ENCODE assay signal across 19 cellular contexts in the genomic region with DNA sequence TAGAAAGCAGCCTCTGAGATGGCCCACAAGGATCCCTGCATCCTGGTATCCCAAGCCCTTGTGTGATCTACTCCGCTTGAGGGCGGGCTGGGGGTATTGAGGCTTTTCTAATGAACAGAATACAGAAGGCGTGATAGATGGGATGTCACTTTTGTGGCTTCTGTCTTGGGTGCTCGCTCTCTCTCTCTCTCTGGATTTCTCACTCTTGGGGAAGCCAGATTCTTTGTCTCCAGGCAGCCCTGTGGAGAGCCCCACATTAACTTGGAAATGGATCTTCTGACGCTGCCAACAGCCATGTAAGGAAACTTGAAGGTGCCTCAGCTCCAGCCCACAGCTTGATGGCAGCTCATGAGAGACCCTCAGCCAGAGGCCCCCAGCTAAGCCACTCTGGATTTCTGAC. TPM values are rescaled to one million over a fixed set of nuclear protein-coding genes. Genes with fewer than 3 reads are reported as not detected.
DNase-seq lines count a peak whose midpoint lies in the region; ATAC-seq and TF ChIP-seq lines count a peak whose summit lies in the region.
"Had no signal": no experiment of that assay in that cellular context is flagged by ENCODE, and none has a peak within 500 bp of the region (broad histone marks: within the 10 kb centered on the region; RNA-seq: fewer than 3 reads in every experiment).

No MANE protein-coding gene starts in this region.

- CTCF ChIA-PET in OCI-LY7 (lab: Charles Lee; ENCODE audit: unreplicated experiment): no interaction called here

- peak overlapping the region; percentile 40; the same call in 1 of the 2 replicates for H2AFZ ChIP-seq in GM23338
- H2AFZ ChIP-seq in OCI-LY7 (ENCODE audit: low read length): peak overlapping the region; percentile 75; the same call in 1 of the 2 replicates

- no peaks in the 10 kb centered on the region for H3F3A ChIP-seq in GM23338 (replicated peaks; ENCODE audit: low read depth)

- TF ChIP-seq CTCF in GM23338 (conservative IDR thresholded peaks at IDR 0.05; ENCODE audit: low read depth in 2 of 2): no peak
- peak; percentile 36; the same call in 1 of the 2 replicates for TF ChIP-seq CTCF in OCI-LY7 (conservative IDR thresholded peaks at IDR 0.05; ENCODE audit: low read length)
- no peak for TF ChIP-seq CTCF in lower leg skin (IDR thresholded peaks at IDR 0.05)

- H3K9me2 ChIP-seq in GM23338 (ENCODE audit: insufficient read depth): no peaks in the 10 kb centered on the region
- H3K9me2 ChIP-seq in OCI-LY7 (ENCODE audit: insufficient read depth, low read length): no peaks in the 10 kb centered on the region

- peak overlapping the region in 1 of 10 experiments; percentile 14; a peak in 2 of 20 replicates for H3K4me3 ChIP-seq in BLaER1 treated with 17β-estradiol and CSF1 and Interleukin-3, amounts not matched to agents 10 nM and 100 nM
- no peak overlapping the region for H3K4me3 ChIP-seq in GM23338
- peak overlapping the region; percentile 51 for H3K4me3 ChIP-seq in OCI-LY7 (ENCODE audit: low read depth, low read length, poor library complexity, severe bottlenecking)
- H3K4me3 ChIP-seq in mucosa of rectum (ENCODE audit: low read length in 2 of 2): no peak overlapping the region
- no peak overlapping the region for H3K4me3 ChIP-seq in lower leg skin (ENCODE audit: low read depth, poor library complexity, severe bottlenecking)
- H3K4me3 ChIP-seq: SK-N-MC had no signal

- peak overlapping the region in 8 of 11 experiments; percentile 39 to 85 (median 70); a peak in 16 of 22 replicates for H3K27ac ChIP-seq in BLaER1 treated with 17β-estradiol and CSF1 and Interleukin-3, amounts not matched to agents 10 nM and 100 nM
- H3K27ac ChIP-seq in GM23338 (ENCODE audit: low read depth) (no peak overlapping the region), OCI-LY7 (ENCODE audit: low read depth, low read length, poor library complexity, severe bottlenecking) (peak overlapping the region; percentile 99), mucosa of rectum (ENCODE audit: low read depth in 2 of 2, low read length in 2 of 2) (peak overlapping the region; percentile 46 to 54)
- H3K27ac ChIP-seq: C4-2B, SK-N-MC had no signal

- H3K4me1 Mint-ChIP-seq in GM23338: peaks cover 7% of the 10 kb centered on the region; the same call in 1 of the 3 replicates

- H3K9ac ChIP-seq in BLaER1 treated with 17β-estradiol and CSF1 and Interleukin-3, amounts not matched to agents 10 nM and 100 nM: peak overlapping the region in 6 of 11 experiments; percentile 2 to 67 (median 50); a peak in 8 of 22 replicates
- H3K9ac ChIP-seq in mucosa of rectum (ENCODE audit: low read depth in 1 of 2, low read length in 2 of 2): no peak overlapping the region

- TF ChIP-seq POLR2A in lower leg skin (IDR thresholded peaks at IDR 0.05): no peak

- ATAC-seq in GM23338 (no peak; the same call in 2 of the 3 replicates), HG02852 (IDR thresholded peaks at IDR 0.05; ENCODE audit: unreplicated experiment) (no peak)
- ATAC-seq: HepG2, Panc1, Right ventricle myocardium inferior had no signal

- H4K20me1 ChIP-seq in BLaER1 treated with 17β-estradiol and CSF1 and Interleukin-3, amounts not matched to agents 10 nM and 100 nM: no peaks in the 10 kb centered on the region
- H4K20me1 ChIP-seq in GM23338 (replicated peaks; ENCODE audit: insufficient read depth): no peaks in the 10 kb centered on the region
- no peaks in the 10 kb centered on the region for H4K20me1 ChIP-seq in OCI-LY7 (ENCODE audit: insufficient read depth, low read length)

- BruUV-seq in OCI-LY7 (replicated peaks; lab: Mats Ljungman, UMichigan): no TSS peak

- 76 to 81% methylated on average over 5 of the region's 5 CpGs for WGBS in lower leg skin, 2 donors

- no peaks in the 10 kb centered on the region for H3K36me3 Mint-ChIP-seq in GM23338 (ENCODE audit: low read depth)

- H3K4me3 Mint-ChIP-seq in GM23338: no peak overlapping the region
- H3K4me3 Mint-ChIP-seq: HFFc6 had no signal

- H3K79me2 ChIP-seq in GM23338 (replicated peaks; ENCODE audit: insufficient read depth) (no peaks in the 10 kb centered on the region), OCI-LY7 (ENCODE audit: insufficient read depth, low read depth, low read length) (peaks cover 9% of the 10 kb centered on the region; the same call in 1 of the 2 replicates)

- H3K27me3 Mint-ChIP-seq in GM23338 (ENCODE audit: insufficient read depth, low read depth, poor library complexity): no peaks in the 10 kb centered on the region

- H3K4me1 ChIP-seq in BLaER1 treated with 17β-estradiol and CSF1 and Interleukin-3, amounts not matched to agents 10 nM and 100 nM: peaks cover 24 to 72% (median 46%) of the 10 kb centered on the region in 10 experiments
- H3K4me1 ChIP-seq in GM23338 (ENCODE audit: insufficient read depth) (no peaks in the 10 kb centered on the region; the same call in 1 of the 2 replicates), OCI-LY7 (ENCODE audit: insufficient read depth, low read length, poor library complexity, severe bottlenecking) (peaks cover 88% of the 10 kb centered on the region), mucosa of rectum (ENCODE audit: control insufficient read depth in 2 of 2, insufficient read depth in 2 of 2, low read length in 2 of 2) (no peaks in the 10 kb centered on the region)

- H3K36me3 ChIP-seq in BLaER1 treated with 17β-estradiol and CSF1 and Interleukin-3, amounts not matched to agents 10 nM and 100 nM: no peaks in the 10 kb centered on the region; a peak in 1 of 22 replicates
- H3K36me3 ChIP-seq in GM23338 (ENCODE audit: insufficient read depth): no peaks in the 10 kb centered on the region; the same call in 1 of the 2 replicates
- no peaks in the 10 kb centered on the region for H3K36me3 ChIP-seq in OCI-LY7 (ENCODE audit: insufficient read depth, low read length)
- no peaks in the 10 kb centered on the region for H3K36me3 ChIP-seq in mucosa of rectum (ENCODE audit: control insufficient read depth in 2 of 2, insufficient read depth in 2 of 2, low read length in 2 of 2)

- intact Hi-C loops in OCI-LY7 (cut with micrococcal nuclease; ENCODE audit: unreplicated experiment) (loop anchor here (1.0 to 10.0 kb wide), 7 partner anchors 7 to 1845 kb away; partner anchors contain the start of genes GOLIM4, SEC62 and SKIL), lower leg skin (cut with DNase I; ENCODE audit: low total_unique reads) (no loop called here)

- peaks cover 3% of the 10 kb centered on the region; the same call in 1 of the 3 replicates for H3K9me3 Mint-ChIP-seq in GM23338
- H3K9me3 Mint-ChIP-seq: HFFc6 had no signal

- H3K9me3 ChIP-seq in BLaER1 treated with 17β-estradiol and CSF1 and Interleukin-3, amounts not matched to agents 10 nM and 100 nM (replicated peaks in 1 of 11): peaks cover 0 to 6% (median 0%) of the 10 kb centered on the region in 11 experiments; a peak in 5 of 22 replicates
- H3K9me3 ChIP-seq in OCI-LY7 (ENCODE audit: low read length) (no peaks in the 10 kb centered on the region), mucosa of rectum (ENCODE audit: control insufficient read depth in 2 of 2, low read length in 2 of 2) (no peaks in the 10 kb centered on the region)

- POLR2A ChIA-PET in OCI-LY7 (lab: Charles Lee): interaction anchor here (0.7 to 24.3 kb wide), 18 partner anchors 9 to 214 kb away, joined by 3 to 559 read pairs (median 6); partner anchors contain the start of gene SEC62

- H3K4me2 ChIP-seq in BLaER1 treated with 17β-estradiol and CSF1 and Interleukin-3, amounts not matched to agents 10 nM and 100 nM: peak overlapping the region; percentile 44 to 83 (median 75)
- H3K4me2 ChIP-seq in GM23338: no peak overlapping the region
- H3K4me2 ChIP-seq in OCI-LY7 (ENCODE audit: low read length): peak overlapping the region; percentile 78

- no peaks in the 10 kb centered on the region for H3K27me3 ChIP-seq in BLaER1 treated with 17β-estradiol and CSF1 and Interleukin-3, amounts not matched to agents 10 nM and 100 nM
- no peaks in the 10 kb centered on the region for H3K27me3 ChIP-seq in GM23338 (ENCODE audit: insufficient read depth)
- H3K27me3 ChIP-seq in mucosa of rectum (ENCODE audit: control insufficient read depth in 2 of 2, insufficient read depth in 2 of 2, low read length in 2 of 2): no peaks in the 10 kb centered on the region

- no peak for DNase-seq in GM23338 (ENCODE audit: low spot score)
- peak; percentile 71 for DNase-seq in OCI-LY7 (ENCODE audit: low spot score)
- DNase-seq in LoVo (ENCODE audit: low spot score): no peak
- DNase-seq in SK-N-DZ (ENCODE audit: low spot score): no peak
- no peak for DNase-seq in lower leg skin (ENCODE audit: low spot score in 2 of 2)
- DNase-seq: COR-L47, HFFc6, NCI-H187 treated with DMSO at 0.1 percent for 48 hours, NCI-H2171, NCI-H510A, T-helper 1 cell had no signal

- H3K27ac Mint-ChIP-seq in GM23338: no peak overlapping the region
- H3K27ac Mint-ChIP-seq: HFFc6 had no signal

TF ChIP-seq in GM23338, 12 proteins besides CTCF, POLR2A, EP300 and RAD21 (continues in another document):
- TF ChIP-seq, protein P1, sequence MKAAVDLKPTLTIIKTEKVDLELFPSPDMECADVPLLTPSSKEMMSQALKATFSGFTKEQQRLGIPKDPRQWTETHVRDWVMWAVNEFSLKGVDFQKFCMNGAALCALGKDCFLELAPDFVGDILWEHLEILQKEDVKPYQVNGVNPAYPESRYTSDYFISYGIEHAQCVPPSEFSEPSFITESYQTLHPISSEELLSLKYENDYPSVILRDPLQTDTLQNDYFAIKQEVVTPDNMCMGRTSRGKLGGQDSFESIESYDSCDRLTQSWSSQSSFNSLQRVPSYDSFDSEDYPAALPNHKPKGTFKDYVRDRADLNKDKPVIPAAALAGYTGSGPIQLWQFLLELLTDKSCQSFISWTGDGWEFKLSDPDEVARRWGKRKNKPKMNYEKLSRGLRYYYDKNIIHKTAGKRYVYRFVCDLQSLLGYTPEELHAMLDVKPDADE (IDR thresholded peaks at IDR 0.05): no peak
- TF ChIP-seq ZNF331 (CRISPR knock-in tag; IDR thresholded peaks at IDR 0.05; ENCODE audit: low read depth) (no peak), STAT1 (IDR thresholded peaks at IDR 0.05; ENCODE audit: unreplicated experiment) (no peak), ZNF114 (CRISPR knock-in tag; IDR thresholded peaks at IDR 0.05) (no peak)

RNA-seq across cellular contexts. Expression of gene SEC62, which starts 26.9 kb away (rescaled TPM):
- total RNA-seq in GM23338 (2014; rRNA removed; shearing (Covaris generic)): 19.9 and 23.6 TPM in 2 replicates
- 279 and 306 TPM in 2 replicates for polyA plus RNA-seq in GM23338 (2016; fragmentation: Nextera tagmentation; extraction: Ambion mirVana)
- total RNA-seq in OCI-LY7 (2014; rRNA removed; shearing (Covaris generic)): 64.5 and 77.4 TPM in 2 replicates
- 163 and 176 TPM in 2 replicates for total RNA-seq in OCI-LY7 (2022)
- 19.3 and 21.9 TPM in 2 replicates for polyA plus RNA-seq in SK-N-DZ (2014; cell fraction: cytosol; rRNA removed)
- polyA plus RNA-seq in SK-N-DZ (2014; cell fraction: nucleus; rRNA removed): 13.6 and 17.7 TPM in 2 replicates
- total RNA-seq in lower leg skin: 10 to 100 TPM; 16.5 to 28.8 (median 22.8) TPM

RNA-seq across cellular contexts. Expression of gene SAMD7, which starts 28.4 kb away (rescaled TPM):
- total RNA-seq in GM23338 (2014; rRNA removed; shearing (Covaris generic)): not detected in 2 replicates
- not detected in 2 replicates for polyA plus RNA-seq in GM23338 (2016; fragmentation: Nextera tagmentation; extraction: Ambion mirVana)
- 0.23 and 1.1 TPM in 2 replicates for total RNA-seq in OCI-LY7 (2014; rRNA removed; shearing (Covaris generic))
- 0.93 and 0.96 TPM in 2 replicates for total RNA-seq in OCI-LY7 (2022)
- not detected in 2 replicates for polyA plus RNA-seq in SK-N-DZ (2014; cell fraction: cytosol; rRNA removed)
- not detected in 2 replicates for polyA plus RNA-seq in SK-N-DZ (2014; cell fraction: nucleus; rRNA removed)
- not detected for total RNA-seq in lower leg skin
- total RNA-seq: HepG2, HFFc6, Right ventricle myocardium inferior had no signal
- polyA plus RNA-seq: HepG2 had no signal

Comparison
In these comparisons a context has a peak if more than half of its experiments do, and no peak if none do; other contexts are left out.
1. H3K9ac ChIP-seq: peak in BLaER1 treated with 17β-estradiol and CSF1 and Interleukin-3, amounts not matched to agents 10 nM and 100 nM (6 of 11); none in mucosa of rectum (0 of 2).